Comparison of ENCODE assay signal across 9 cellular contexts in the genomic region with DNA sequence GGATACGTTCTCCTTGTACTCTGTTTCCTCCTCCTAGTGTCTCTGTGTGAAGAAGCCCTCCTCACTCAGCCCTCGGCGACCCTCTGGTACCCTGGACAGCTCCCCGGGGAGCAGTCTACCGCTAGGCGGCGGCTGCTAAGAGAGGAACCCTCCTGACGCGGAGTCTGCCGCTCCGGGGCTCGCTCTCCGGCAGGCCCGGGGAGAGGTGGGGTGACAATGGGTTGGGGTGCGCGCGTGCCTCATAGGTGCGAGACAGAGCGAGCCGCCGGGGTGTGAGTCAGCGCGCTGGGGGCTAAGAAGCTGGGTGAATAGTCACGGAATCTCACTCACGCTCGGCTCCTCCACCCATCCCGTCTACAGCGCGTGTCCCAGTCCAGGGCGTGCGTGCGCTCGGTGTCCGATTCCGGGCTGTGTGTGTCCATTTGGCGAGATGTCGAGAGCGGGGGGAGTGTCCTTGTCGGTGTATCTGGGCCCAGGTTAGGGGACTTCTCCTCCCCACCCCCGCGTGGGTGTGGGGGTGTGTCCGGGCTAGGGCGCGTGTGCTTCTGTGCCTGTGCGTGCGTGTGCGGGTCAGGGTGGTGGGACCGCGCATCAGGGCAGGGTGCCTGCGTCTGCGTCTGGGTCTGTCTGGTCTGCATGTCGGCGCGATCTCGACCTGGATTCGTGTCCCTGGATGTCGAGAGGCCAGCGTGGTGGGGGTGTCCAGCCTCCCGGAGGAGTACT. TPM values are rescaled to one million over a fixed set of nuclear protein-coding genes. Genes with fewer than 3 reads are reported as not detected.
DNase-seq lines count a peak whose midpoint lies in the region; ATAC-seq and TF ChIP-seq lines count a peak whose summit lies in the region.
"Had no signal": no experiment of that assay in that cellular context is flagged by ENCODE, and none has a peak within 500 bp of the region (broad histone marks: within the 10 kb centered on the region; RNA-seq: fewer than 3 reads in every experiment).

No MANE protein-coding gene starts in this region.

- DNase-seq in activated T-cell treated with anti-CD3 and anti-CD28 coated beads for 24 hours (ENCODE audit: low read depth): peak; percentile 16
- no peak for DNase-seq in activated T-cell treated with anti-CD3 and anti-CD28 coated beads, Interleukin-2, amount 50 U/mL, for 1 hour
- DNase-seq in activated CD8-positive, alpha-beta memory T cell treated with anti-CD3 and anti-CD28 coated beads, Interleukin-2, amount 10 ng/mL, durations not matched to agents 7 days and 5 days: no peak
- peak; percentile 23 to 91 for DNase-seq in cardiac muscle cell (ENCODE audit: low read depth in 1 of 2, low spot score in 1 of 2)
- DNase-seq in psoas muscle: peak; percentile 30 to 49
- no peak for DNase-seq in Karpas-422

- H3K4me3 ChIP-seq in cardiac muscle cell: peak overlapping the region; percentile 34
- peak overlapping the region; percentile 58 for H3K4me3 ChIP-seq in psoas muscle
- no peak overlapping the region for H3K4me3 ChIP-seq in Karpas-422 (ENCODE audit: low read length)

- H3K27ac Mint-ChIP-seq in activated CD8-positive, alpha-beta memory T cell treated with anti-CD3 and anti-CD28 coated beads, Interleukin-2, amount 10 ng/mL, durations not matched to agents 7 days and 5 days: no peak overlapping the region
- H3K27ac Mint-ChIP-seq: activated naive CD4-positive, alpha-beta T cell treated with anti-CD3 and anti-CD28 coated beads, Interleukin-2, amount 50 U/mL, for 72 hours had no signal

- no peaks in the 10 kb centered on the region for H4K20me1 ChIP-seq in Karpas-422 (ENCODE audit: insufficient read depth, low read depth, low read length)

- CTCF ChIA-PET in activated CD8-positive, alpha-beta memory T cell treated with anti-CD3 and anti-CD28 coated beads, Interleukin-2, amount 10 ng/mL, durations not matched to agents 7 days and 5 days (lab: Charles Lee): no interaction called here

- no peaks in the 10 kb centered on the region for H3K36me3 Mint-ChIP-seq in activated CD8-positive, alpha-beta memory T cell treated with anti-CD3 and anti-CD28 coated beads, Interleukin-2, amount 10 ng/mL, durations not matched to agents 7 days and 5 days
- H3K36me3 Mint-ChIP-seq: activated naive CD4-positive, alpha-beta T cell treated with anti-CD3 and anti-CD28 coated beads, Interleukin-2, amount 50 U/mL, for 72 hours had no signal

- no peaks in the 10 kb centered on the region for H3K79me2 ChIP-seq in Karpas-422 (ENCODE audit: low read length)

- H2AFZ ChIP-seq in Karpas-422 (ENCODE audit: low read length): no peak overlapping the region

- H3K4me1 ChIP-seq in cardiac muscle cell (ENCODE audit: low read depth) (peaks cover 4% of the 10 kb centered on the region), psoas muscle (no peaks in the 10 kb centered on the region), Karpas-422 (ENCODE audit: low read length) (no peaks in the 10 kb centered on the region)

- H3K4me3 Mint-ChIP-seq in activated CD8-positive, alpha-beta memory T cell treated with anti-CD3 and anti-CD28 coated beads, Interleukin-2, amount 10 ng/mL, durations not matched to agents 7 days and 5 days: no peak overlapping the region

- peaks cover 56% of the 10 kb centered on the region for H3K27me3 Mint-ChIP-seq in activated CD8-positive, alpha-beta memory T cell treated with anti-CD3 and anti-CD28 coated beads, Interleukin-2, amount 10 ng/mL, durations not matched to agents 7 days and 5 days

- peak; percentile 42 for ATAC-seq in activated CD8-positive, alpha-beta memory T cell treated with anti-CD3 and anti-CD28 coated beads, Interleukin-2, amount 10 ng/mL, durations not matched to agents 7 days and 5 days
- peak; percentile 61 to 78 (median 70) for ATAC-seq in psoas muscle
- ATAC-seq in GM21367 (IDR thresholded peaks at IDR 0.05; ENCODE audit: unreplicated experiment): no peak
- no peak for ATAC-seq in HG02970 (IDR thresholded peaks at IDR 0.05; ENCODE audit: low FRiP score, unreplicated experiment)

- H3K4me2 ChIP-seq in Karpas-422 (ENCODE audit: low read depth, low read length, poor library complexity, severe bottlenecking): no peak overlapping the region

- no peaks in the 10 kb centered on the region for H3K9me3 Mint-ChIP-seq in activated CD8-positive, alpha-beta memory T cell treated with anti-CD3 and anti-CD28 coated beads, Interleukin-2, amount 10 ng/mL, durations not matched to agents 7 days and 5 days (ENCODE audit: low read depth)
- H3K9me3 Mint-ChIP-seq: activated naive CD4-positive, alpha-beta T cell treated with anti-CD3 and anti-CD28 coated beads, Interleukin-2, amount 50 U/mL, for 72 hours had no signal

- no peaks in the 10 kb centered on the region for H3K9me3 ChIP-seq in cardiac muscle cell (ENCODE audit: low read depth)
- H3K9me3 ChIP-seq in psoas muscle: no peaks in the 10 kb centered on the region
- no peaks in the 10 kb centered on the region for H3K9me3 ChIP-seq in Karpas-422 (ENCODE audit: low read length)

- H3K9me2 ChIP-seq in Karpas-422 (replicated peaks; ENCODE audit: insufficient read depth, low read length): no peaks in the 10 kb centered on the region

- 1 to 2% (median 1%) methylated on average over 48 to 59 of the region's 59 CpGs for WGBS in psoas muscle, 3 donors

- H3K9ac ChIP-seq in Karpas-422 (ENCODE audit: low read length): no peak overlapping the region

- intact Hi-C loops in psoas muscle (cut with DNase I): loop anchor here in 1 of 2 donors (2.0 kb wide), 1 partner anchor 129 kb away; no protein-coding TSS in a partner anchor

- TF ChIP-seq CTCF in cardiac muscle cell (IDR thresholded peaks at IDR 0.05; ENCODE audit: low read depth, low read length): peak; percentile 55
- TF ChIP-seq CTCF in psoas muscle (IDR thresholded peaks at IDR 0.05): peak; percentile 51

- H3K36me3 ChIP-seq in cardiac muscle cell: no peaks in the 10 kb centered on the region
- H3K36me3 ChIP-seq in psoas muscle (ENCODE audit: insufficient read depth in 1 of 2, low read depth in 1 of 2): no peaks in the 10 kb centered on the region
- no peaks in the 10 kb centered on the region for H3K36me3 ChIP-seq in Karpas-422 (ENCODE audit: insufficient read depth, low read length)

- H3K27ac ChIP-seq in cardiac muscle cell (no peak overlapping the region), psoas muscle (no peak overlapping the region), Karpas-422 (ENCODE audit: low read length) (no peak overlapping the region)

- peaks cover 52% of the 10 kb centered on the region for H3K27me3 ChIP-seq in cardiac muscle cell
- H3K27me3 ChIP-seq in psoas muscle (ENCODE audit: insufficient read depth in 3 of 3, low read length in 2 of 3): peaks cover 4 to 45% (median 10%) of the 10 kb centered on the region in 3 donors
- H3K27me3 ChIP-seq in Karpas-422 (ENCODE audit: low read length): no peaks in the 10 kb centered on the region

- H3K4me1 Mint-ChIP-seq in activated CD8-positive, alpha-beta memory T cell treated with anti-CD3 and anti-CD28 coated beads, Interleukin-2, amount 10 ng/mL, durations not matched to agents 7 days and 5 days: peaks cover 2% of the 10 kb centered on the region

RNA-seq across cellular contexts. Expression of a gene that starts 0.6 kb away (rescaled TPM):
- total RNA-seq in activated CD8-positive, alpha-beta memory T cell treated with anti-CD3 and anti-CD28 coated beads, Interleukin-2, amount 10 ng/mL, durations not matched to agents 7 days and 5 days: not detected
- total RNA-seq in cardiac muscle cell (not detected in 2 replicates), psoas muscle (1 to 10 TPM in 2 of 4 donors, under 1 TPM in 1, not detected in 1; 0.22 to 1.6 (median 1.2) TPM)
- polyA plus RNA-seq in cardiac muscle cell (not detected in 2 replicates), psoas muscle (under 1 TPM; 0.05 to 0.61 (median 0.15) TPM)
- total RNA-seq in Karpas-422 (2014; rRNA removed; shearing (Covaris generic); ENCODE audit: low replicate concordance): not detected in 2 replicates
- total RNA-seq: activated naive CD4-positive, alpha-beta T cell treated with anti-CD3 and anti-CD28 coated beads, Interleukin-2, amount 50 U/mL, for 72 hours had no signal

Comparison
In these comparisons a context has a peak if more than half of its experiments do, and no peak if none do; other contexts are left out.
1. DNase-seq: peak in activated T-cell treated with anti-CD3 and anti-CD28 coated beads for 24 hours (single experiment), cardiac muscle cell (2 of 2) and psoas muscle (2 of 2); none in activated T-cell treated with anti-CD3 and anti-CD28 coated beads, Interleukin-2, amount 50 U/mL, for 1 hour (single experiment), activated CD8-positive, alpha-beta memory T cell treated with anti-CD3 and anti-CD28 coated beads, Interleukin-2, amount 10 ng/mL, durations not matched to agents 7 days and 5 days (single experiment) and Karpas-422 (single experiment).
2. ATAC-seq: peak in activated CD8-positive, alpha-beta memory T cell treated with anti-CD3 and anti-CD28 coated beads, Interleukin-2, amount 10 ng/mL, durations not matched to agents 7 days and 5 days (single experiment) and psoas muscle (4 of 4); none in GM21367 (single experiment) and HG02970 (single experiment).